ENCODE assay signal across 10 cellular contexts in the genomic region with DNA sequence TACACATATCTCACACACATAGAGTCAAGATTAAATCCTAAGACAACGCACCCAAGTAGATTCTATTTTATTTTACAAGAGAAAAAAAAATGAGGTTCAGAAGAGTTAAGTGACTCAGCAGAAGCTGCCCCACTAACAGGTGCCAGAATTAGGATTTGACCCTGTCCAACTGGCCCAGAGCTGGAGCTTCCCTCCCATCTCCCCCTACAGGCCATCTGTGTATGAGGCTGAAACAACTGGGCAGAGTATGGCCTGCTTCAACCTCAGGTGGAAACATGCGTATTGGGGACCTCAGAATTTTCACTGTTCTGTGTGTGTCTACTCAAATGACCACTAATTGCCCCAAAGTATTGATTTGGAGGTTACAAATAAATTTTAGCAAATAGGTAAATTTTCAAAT. TPM values are rescaled to one million over a fixed set of nuclear protein-coding genes. Genes with fewer than 3 reads are reported as not detected.
A peak's percentile ranks its signal among the peaks of the same experiment; 100 is the strongest.
DNase-seq lines count a peak whose midpoint lies in the region; ATAC-seq and TF ChIP-seq lines count a peak whose summit lies in the region.
"Had no signal": no experiment of that assay in that cellular context is flagged by ENCODE, and none has a peak within 500 bp of the region (broad histone marks: within the 10 kb centered on the region; RNA-seq: fewer than 3 reads in every experiment).

No MANE protein-coding gene starts in this region.

- H4K20me1 ChIP-seq in PC-3 (ENCODE audit: low read length) = no peaks in the 10 kb centered on the region

- no TSS peak for BruUV-seq in PC-3 (replicated peaks; lab: Mats Ljungman, UMichigan)

- intact Hi-C loops in PC-3 (cut with micrococcal nuclease) (no loop called here), sigmoid colon (cut with DNase I) (no loop called here)

- H3K9me3 Mint-ChIP-seq in type B pancreatic cell = no peaks in the 10 kb centered on the region
- H3K9me3 Mint-ChIP-seq: activated naive CD8-positive, alpha-beta T cell treated with anti-CD3 and anti-CD28 coated beads, Interleukin-2, amount 10 ng/mL, durations not matched to agents 7 days and 5 days had no signal

- no peak overlapping the region for H3K27ac Mint-ChIP-seq in type B pancreatic cell
- H3K27ac Mint-ChIP-seq: activated naive CD8-positive, alpha-beta T cell treated with anti-CD3 and anti-CD28 coated beads, Interleukin-2, amount 10 ng/mL, durations not matched to agents 7 days and 5 days; CD4-positive, CD25-positive, alpha-beta regulatory T cell had no signal

- no peaks in the 10 kb centered on the region for H3K9me2 ChIP-seq in PC-3 (replicated peaks; ENCODE audit: low read length)

- H3F3A ChIP-seq in PC-3 (ENCODE audit: low read length, unreplicated experiment) = no peaks in the 10 kb centered on the region

- H3K4me2 ChIP-seq in PC-3 (ENCODE audit: low read length) = peak overlapping the region; percentile 29

- no peak overlapping the region for H3K4me3 Mint-ChIP-seq in type B pancreatic cell
- H3K4me3 Mint-ChIP-seq: activated naive CD8-positive, alpha-beta T cell treated with anti-CD3 and anti-CD28 coated beads, Interleukin-2, amount 10 ng/mL, durations not matched to agents 7 days and 5 days; CD4-positive, CD25-positive, alpha-beta regulatory T cell had no signal

- peaks cover 10% of the 10 kb centered on the region for H3K4me1 ChIP-seq in PC-3 (ENCODE audit: insufficient read depth, low read length)
- H3K4me1 ChIP-seq in upper lobe of left lung = no peaks in the 10 kb centered on the region
- H3K4me1 ChIP-seq in sigmoid colon = no peaks in the 10 kb centered on the region

- peak; percentile 4 for DNase-seq in SKM-1 treated with dmso at 0.1 percent for 144 hours (lab: John Stamatoyannopoulos, UW; ENCODE audit: unreplicated experiment)
- no peak for DNase-seq in SKM-1 (lab: John Stamatoyannopoulos, UW; ENCODE audit: unreplicated experiment)
- DNase-seq in PC-3 = peak; percentile 56
- DNase-seq in fibroblast of mammary gland (ENCODE audit: low read depth) = peak; percentile 24
- no peak for DNase-seq in type B pancreatic cell (ENCODE audit: extremely low spot score, unreplicated experiment)
- no peak for DNase-seq in upper lobe of left lung
- DNase-seq in sigmoid colon = no peak
- DNase-seq in amygdala (lab: John Stamatoyannopoulos, UW) = no peak
- DNase-seq: activated naive CD8-positive, alpha-beta T cell treated with anti-CD3 and anti-CD28 coated beads, Interleukin-2, amount 10 ng/mL, durations not matched to agents 7 days and 5 days had no signal

- POLR2A ChIA-PET in PC-3 (lab: Charles Lee; ENCODE audit: unreplicated experiment) = no interaction called here

- no peak overlapping the region for H3K4me3 ChIP-seq in PC-3 (ENCODE audit: low read length)
- no peak overlapping the region for H3K4me3 ChIP-seq in fibroblast of mammary gland (ENCODE audit: control insufficient read depth, low read depth, low read length)
- H3K4me3 ChIP-seq in upper lobe of left lung = no peak overlapping the region
- no peak overlapping the region for H3K4me3 ChIP-seq in sigmoid colon

- H3K9ac ChIP-seq in PC-3 (ENCODE audit: low read length) = no peak overlapping the region

- H3K9me3 ChIP-seq in PC-3 (ENCODE audit: low read length) = no peaks in the 10 kb centered on the region
- H3K9me3 ChIP-seq in upper lobe of left lung = no peaks in the 10 kb centered on the region
- no peaks in the 10 kb centered on the region for H3K9me3 ChIP-seq in sigmoid colon

- CTCF ChIA-PET in PC-3 (lab: Charles Lee) = interaction anchor here (0.5 to 1.0 kb wide), 2 partner anchors 233 to 484 kb away, joined by 3 to 4 read pairs; no protein-coding TSS in a partner anchor

- no peaks in the 10 kb centered on the region for H3K27me3 Mint-ChIP-seq in type B pancreatic cell

- TF ChIP-seq CTCF in PC-3 (conservative IDR thresholded peaks at IDR 0.05; ENCODE audit: low read depth, low read length) (peak; percentile 75), fibroblast of mammary gland (conservative IDR thresholded peaks at IDR 0.05; ENCODE audit: control insufficient read depth, insufficient read depth, low read depth, low read length) (peak; percentile 51), type B pancreatic cell (conservative IDR thresholded peaks at IDR 0.05) (peak; percentile 67), upper lobe of left lung (IDR thresholded peaks at IDR 0.05) (peak in 3 of 6 experiments; percentile 19 to 26 (median 23)), sigmoid colon (IDR thresholded peaks at IDR 0.05) (no peak)

- H3K27ac ChIP-seq in PC-3 (ENCODE audit: low read length) (no peak overlapping the region), upper lobe of left lung (no peak overlapping the region), sigmoid colon (no peak overlapping the region)

- 94% methylated on average over 2 of the region's 2 CpGs for WGBS in upper lobe of left lung, 2 donors
- 94 to 95% methylated on average over 2 of the region's 2 CpGs for WGBS in sigmoid colon, 2 donors

- H2AFZ ChIP-seq in PC-3 (ENCODE audit: low read length) = no peak overlapping the region

- no peaks in the 10 kb centered on the region for H3K79me2 ChIP-seq in PC-3 (ENCODE audit: low read length)

- no peaks in the 10 kb centered on the region for H3K4me1 Mint-ChIP-seq in type B pancreatic cell (ENCODE audit: unreplicated experiment)
- H3K4me1 Mint-ChIP-seq: activated naive CD8-positive, alpha-beta T cell treated with anti-CD3 and anti-CD28 coated beads, Interleukin-2, amount 10 ng/mL, durations not matched to agents 7 days and 5 days; CD4-positive, CD25-positive, alpha-beta regulatory T cell had no signal

- H3K27me3 ChIP-seq in PC-3 (ENCODE audit: low read length) = no peaks in the 10 kb centered on the region
- no peaks in the 10 kb centered on the region for H3K27me3 ChIP-seq in upper lobe of left lung
- H3K27me3 ChIP-seq in sigmoid colon = no peaks in the 10 kb centered on the region

- TF ChIP-seq EP300 in upper lobe of left lung (IDR thresholded peaks at IDR 0.05) (no peak), sigmoid colon (IDR thresholded peaks at IDR 0.05) (no peak)

- no peaks in the 10 kb centered on the region for H3K36me3 Mint-ChIP-seq in type B pancreatic cell
- H3K36me3 Mint-ChIP-seq: activated naive CD8-positive, alpha-beta T cell treated with anti-CD3 and anti-CD28 coated beads, Interleukin-2, amount 10 ng/mL, durations not matched to agents 7 days and 5 days; CD4-positive, CD25-positive, alpha-beta regulatory T cell had no signal

- no peak for TF ChIP-seq POLR2A in upper lobe of left lung (IDR thresholded peaks at IDR 0.05)
- TF ChIP-seq POLR2A in sigmoid colon (IDR thresholded peaks at IDR 0.05) = no peak

- H3K36me3 ChIP-seq in PC-3 (ENCODE audit: low read depth, low read length) (no peaks in the 10 kb centered on the region), upper lobe of left lung (no peaks in the 10 kb centered on the region), sigmoid colon (no peaks in the 10 kb centered on the region)

- ATAC-seq in PC-3 (peak; percentile 75), upper lobe of left lung (ENCODE audit: low FRiP score in 2 of 2) (no peak)

RNA-seq across cellular contexts. Expression of gene PSMG1, which starts 29.9 kb away (rescaled TPM):
- 110 and 113 TPM in 2 replicates for total RNA-seq in PC-3 (2014; rRNA removed)
- total RNA-seq in type B pancreatic cell (ENCODE audit: low replicate concordance) = 43.3 and 60.6 TPM in 2 replicates
- total RNA-seq in upper lobe of left lung = 10 to 100 TPM in 4 of 6 donors, 1 to 10 TPM in 2; 6.1 to 24.6 (median 19.7) TPM
- 10 to 100 TPM; 12.7 to 28.8 (median 23.7) TPM for total RNA-seq in sigmoid colon
- 10 to 100 TPM; 49.2 to 67.9 (median 63.8) TPM for polyA plus RNA-seq in sigmoid colon

Comparison
In these comparisons a context has a peak if more than half of its experiments do, and no peak if none do; other contexts are left out.
1. DNase-seq: peak in SKM-1 treated with dmso at 0.1 percent for 144 hours (single experiment), PC-3 (single experiment) and fibroblast of mammary gland (single experiment); none in SKM-1 (single experiment), type B pancreatic cell (single experiment), upper lobe of left lung (0 of 2), sigmoid colon (single experiment) and amygdala (0 of 56).
2. CTCF ChIP-seq: peak in PC-3 (single experiment), fibroblast of mammary gland (single experiment) and type B pancreatic cell (single experiment); none in sigmoid colon (0 of 4).